Comparison of ENCODE assay signal across 23 cellular contexts in the genomic region with DNA sequence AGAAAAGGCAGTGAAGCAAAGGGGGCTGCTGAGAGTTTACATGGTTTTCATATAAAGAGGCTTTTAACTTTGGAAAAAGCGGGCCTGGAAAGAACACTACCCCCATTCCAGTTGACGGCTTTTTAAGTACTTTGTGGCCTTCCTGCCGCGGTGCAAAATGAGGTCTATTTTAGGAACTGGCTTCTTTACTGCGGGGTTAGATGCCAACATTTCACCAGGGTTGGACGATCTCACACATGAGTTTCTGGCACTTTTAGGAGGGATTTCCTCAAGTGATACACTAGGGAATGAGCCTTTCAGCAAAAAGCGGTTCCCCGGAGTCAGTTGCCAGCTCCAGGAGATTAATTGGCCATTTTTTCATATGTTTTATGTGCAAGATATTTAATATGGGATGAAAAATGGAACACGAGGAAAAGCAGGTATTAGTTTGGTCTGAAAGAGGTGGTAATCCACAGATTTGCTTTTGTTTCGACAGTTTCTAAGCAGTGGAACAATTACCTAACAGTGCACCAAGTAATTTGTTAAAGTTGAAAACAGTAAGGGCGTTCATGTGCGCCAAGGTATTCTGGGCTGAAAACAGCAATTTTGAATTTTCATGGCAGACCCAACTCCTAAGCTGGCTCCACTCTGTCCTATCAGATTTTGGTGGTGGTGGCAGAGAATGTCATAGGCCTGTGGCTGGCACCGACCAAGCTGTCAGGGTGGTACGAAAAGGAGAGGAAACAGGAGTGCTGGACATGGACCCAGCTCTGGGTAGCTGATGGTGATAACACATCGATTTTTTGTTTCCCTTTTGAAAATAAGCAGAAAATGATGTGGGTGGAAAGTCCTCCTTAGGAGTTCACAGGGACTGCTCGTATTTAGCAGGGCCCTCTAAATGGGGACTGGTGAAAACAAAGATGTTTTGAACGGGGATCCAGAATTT. TPM values are rescaled to one million over a fixed set of nuclear protein-coding genes. Genes with fewer than 3 reads are reported as not detected.
A peak's percentile ranks its signal among the peaks of the same experiment; 100 is the strongest.
DNase-seq lines count a peak whose midpoint lies in the region; ATAC-seq and TF ChIP-seq lines count a peak whose summit lies in the region.
"Had no signal": no experiment of that assay in that cellular context is flagged by ENCODE, and none has a peak within 500 bp of the region (broad histone marks: within the 10 kb centered on the region; RNA-seq: fewer than 3 reads in every experiment).

No MANE protein-coding gene starts in this region.

- no peaks in the 10 kb centered on the region for H3K36me3 ChIP-seq in body of pancreas (replicated peaks in 1 of 2; ENCODE audit: insufficient read depth in 1 of 2, low read depth in 2 of 2)
- peaks cover 0 to 31% (median 7%) of the 10 kb centered on the region in 9 donors for H3K36me3 ChIP-seq in heart right ventricle
- no peaks in the 10 kb centered on the region for H3K36me3 ChIP-seq in thoracic aorta
- H3K36me3 ChIP-seq in naive thymus-derived CD4-positive, alpha-beta T cell (ENCODE audit: control insufficient read depth in 2 of 3, insufficient read depth in 3 of 3, low read length in 3 of 3): peaks cover 0 to 27% (median 0%) of the 10 kb centered on the region in 3 experiments

- in situ Hi-C loops in GM13977 (cut with MboI; ENCODE audit: low pct_unique_long_range_greater_than_20kb, low sequenced_read_pairs, unreplicated experiment): no loop called here

- H3K36me3 Mint-ChIP-seq in nephron progenitor cell (ENCODE audit: low read depth) (peaks cover 17% of the 10 kb centered on the region), type B pancreatic cell (peaks cover 13% of the 10 kb centered on the region)
- peaks cover 0 to 51% (median 28%) of the 10 kb centered on the region in 5 donors for H3K36me3 Mint-ChIP-seq in naive thymus-derived CD4-positive, alpha-beta T cell

- POLR2A ChIA-PET in naive thymus-derived CD4-positive, alpha-beta T cell (lab: Charles Lee): no interaction called here

- H3K9me3 Mint-ChIP-seq in nephron progenitor cell (no peaks in the 10 kb centered on the region), type B pancreatic cell (no peaks in the 10 kb centered on the region)
- H3K9me3 Mint-ChIP-seq in naive thymus-derived CD4-positive, alpha-beta T cell: no peaks in the 10 kb centered on the region
- H3K9me3 Mint-ChIP-seq: activated T-cell treated with anti-CD3 and anti-CD28 coated beads, Interleukin-2, amount 50 U/mL, for 72 hours; HFFc6; stimulated activated naive CD8-positive, alpha-beta T cell treated with anti-CD3 and anti-CD28 coated beads, Interleukin-15, Interleukin-2, amounts not matched to agents 100 ng/mL and 50 ng/mL, for 24 hours had no signal

- intact Hi-C loops in body of pancreas (cut with DNase I) (no loop called here), heart right ventricle (cut with DNase I) (loop anchor here in 2 of 10 donors (5.0 kb wide), 2 partner anchors 53 to 62 kb away; no protein-coding TSS in a partner anchor)
- intact Hi-C loops in naive thymus-derived CD4-positive, alpha-beta T cell (cut with micrococcal nuclease): no loop called here

- TF ChIP-seq CTCF in body of pancreas (IDR thresholded peaks at IDR 0.05) (no peak), heart right ventricle (IDR thresholded peaks at IDR 0.05) (no peak), nephron progenitor cell (IDR thresholded peaks at IDR 0.05) (no peak), thoracic aorta (IDR thresholded peaks at IDR 0.05) (no peak), GM13977 (IDR thresholded peaks at IDR 0.05; ENCODE audit: extremely low read depth, insufficient read depth, missing control alignments) (no peak), type B pancreatic cell (conservative IDR thresholded peaks at IDR 0.05) (no peak)

- peaks cover 25% of the 10 kb centered on the region for H3K4me1 Mint-ChIP-seq in nephron progenitor cell
- H3K4me1 Mint-ChIP-seq in type B pancreatic cell (ENCODE audit: unreplicated experiment): peaks cover 12% of the 10 kb centered on the region
- peaks cover 0 to 16% (median 0%) of the 10 kb centered on the region in 7 donors for H3K4me1 Mint-ChIP-seq in naive thymus-derived CD4-positive, alpha-beta T cell

- H3K27me3 Mint-ChIP-seq in nephron progenitor cell (ENCODE audit: low read depth, poor library complexity) (peaks cover 11% of the 10 kb centered on the region), type B pancreatic cell (no peaks in the 10 kb centered on the region)
- H3K27me3 Mint-ChIP-seq in naive thymus-derived CD4-positive, alpha-beta T cell: no peaks in the 10 kb centered on the region
- H3K27me3 Mint-ChIP-seq: stimulated activated naive CD8-positive, alpha-beta T cell treated with anti-CD3 and anti-CD28 coated beads, Interleukin-15, Interleukin-2, amounts not matched to agents 100 ng/mL and 50 ng/mL, for 24 hours had no signal

- DNase-seq in body of pancreas (no peak), heart right ventricle (peak in 1 of 2 donors; percentile 41), nephron progenitor cell (no peak), thoracic aorta (ENCODE audit: low spot score) (no peak), GM13977 (ENCODE audit: low spot score) (no peak), GDM1 (lab: John Stamatoyannopoulos, UW) (no peak), type B pancreatic cell (ENCODE audit: extremely low spot score, unreplicated experiment) (no peak)
- DNase-seq in naive thymus-derived CD4-positive, alpha-beta T cell: no peak
- DNase-seq: activated naive CD4-positive, alpha-beta T cell treated with anti-CD3 and anti-CD28 coated beads, Interleukin-2, amount 50 U/mL, for 16 hours; activated T-cell treated with anti-CD3 and anti-CD28 coated beads, Interleukin-2, amount 50 U/mL, for 72 hours; DMS 273 treated with DMSO at 0.1 percent for 48 hours; effector memory CD4-positive, alpha-beta T cell; HFFc6; left colon; mucosa of descending colon; NCI-H1092; NCI-H2081; NCI-H510A; stimulated activated CD4-positive, alpha-beta T cell treated with anti-CD3 and anti-CD28 coated beads, Interleukin-4, amount 100 ng/mL, for 24 hours; T-helper 9 cell had no signal

- H3K27ac Mint-ChIP-seq in nephron progenitor cell (peak overlapping the region; percentile 39), type B pancreatic cell (no peak overlapping the region)
- H3K27ac Mint-ChIP-seq in naive thymus-derived CD4-positive, alpha-beta T cell: peak overlapping the region in 1 of 9 donors; percentile 46
- H3K27ac Mint-ChIP-seq: activated T-cell treated with anti-CD3 and anti-CD28 coated beads, Interleukin-2, amount 50 U/mL, for 72 hours; HFFc6; stimulated activated naive CD8-positive, alpha-beta T cell treated with anti-CD3 and anti-CD28 coated beads, Interleukin-15, Interleukin-2, amounts not matched to agents 100 ng/mL and 50 ng/mL, for 24 hours had no signal

- no peak for ATAC-seq in body of pancreas
- peak; percentile 61 to 84 (median 72) for ATAC-seq in heart right ventricle
- no peak for ATAC-seq in thoracic aorta (ENCODE audit: insufficient number of reproducible peaks, low FRiP score, low read depth)
- ATAC-seq in naive thymus-derived CD4-positive, alpha-beta T cell: no peak
- ATAC-seq: activated T-cell treated with anti-CD3 and anti-CD28 coated beads, Interleukin-2, amount 50 U/mL, for 72 hours; left colon; mucosa of descending colon; SK-N-SH treated with all-trans-retinoic acid at 6 μM for 48 hours had no signal

- H3K27me3 ChIP-seq in body of pancreas: no peaks in the 10 kb centered on the region
- no peaks in the 10 kb centered on the region for H3K27me3 ChIP-seq in heart right ventricle
- no peaks in the 10 kb centered on the region for H3K27me3 ChIP-seq in thoracic aorta (replicated peaks; ENCODE audit: insufficient read depth)
- no peaks in the 10 kb centered on the region for H3K27me3 ChIP-seq in naive thymus-derived CD4-positive, alpha-beta T cell (ENCODE audit: control insufficient read depth in 2 of 2, insufficient read depth in 2 of 2, low read length in 2 of 2)

- 67 to 71% methylated on average over 16 to 17 of the region's 17 CpGs for WGBS in body of pancreas, 2 donors
- 39 to 45% methylated on average over 17 of the region's 17 CpGs for whole genome bisulfite sequencing in heart right ventricle, 2 donors

- no peaks in the 10 kb centered on the region for H3K9me3 ChIP-seq in body of pancreas
- no peaks in the 10 kb centered on the region for H3K9me3 ChIP-seq in heart right ventricle
- no peaks in the 10 kb centered on the region for H3K9me3 ChIP-seq in thoracic aorta
- no peaks in the 10 kb centered on the region for H3K9me3 ChIP-seq in naive thymus-derived CD4-positive, alpha-beta T cell (ENCODE audit: control insufficient read depth in 2 of 3, low read length in 3 of 3)
- H3K9me3 ChIP-seq: mucosa of descending colon had no signal

- TF ChIP-seq POLR2A in body of pancreas (IDR thresholded peaks at IDR 0.05): no peak

- H3K4me1 ChIP-seq in body of pancreas (peaks cover 50% of the 10 kb centered on the region), heart right ventricle (peaks cover under 1 to 48% (median 20%) of the 10 kb centered on the region in 9 donors), thoracic aorta (ENCODE audit: control insufficient read depth in 1 of 2, low read depth in 2 of 2) (peaks cover 11 to 20% of the 10 kb centered on the region in 2 donors)
- no peaks in the 10 kb centered on the region for H3K4me1 ChIP-seq in naive thymus-derived CD4-positive, alpha-beta T cell (ENCODE audit: control insufficient read depth in 2 of 2, insufficient read depth in 2 of 2, low read length in 2 of 2)

- H3K27ac ChIP-seq in body of pancreas: peak overlapping the region in 3 of 4 donors; percentile 22 to 54 (median 40)
- H3K27ac ChIP-seq in heart right ventricle: peak overlapping the region in 9 of 10 donors; percentile 1 to 77 (median 61)
- H3K27ac ChIP-seq in thoracic aorta: peak overlapping the region in 1 of 2 donors; percentile 44
- no peak overlapping the region for H3K27ac ChIP-seq in naive thymus-derived CD4-positive, alpha-beta T cell (ENCODE audit: low read depth, low read length)

- H3K4me3 ChIP-seq in body of pancreas (no peak overlapping the region), heart right ventricle (no peak overlapping the region), thoracic aorta (peak overlapping the region; percentile 32)
- H3K4me3 ChIP-seq in naive thymus-derived CD4-positive, alpha-beta T cell (ENCODE audit: low read length): no peak overlapping the region
- H3K4me3 ChIP-seq: mucosa of descending colon, smooth muscle cell had no signal

- CTCF ChIA-PET in naive thymus-derived CD4-positive, alpha-beta T cell (lab: Charles Lee): no interaction called here

- H3K4me3 Mint-ChIP-seq in nephron progenitor cell: no peak overlapping the region
- H3K4me3 Mint-ChIP-seq in type B pancreatic cell: no peak overlapping the region
- H3K4me3 Mint-ChIP-seq in naive thymus-derived CD4-positive, alpha-beta T cell: no peak overlapping the region
- H3K4me3 Mint-ChIP-seq: activated T-cell treated with anti-CD3 and anti-CD28 coated beads, Interleukin-2, amount 50 U/mL, for 72 hours; HFFc6; stimulated activated naive CD8-positive, alpha-beta T cell treated with anti-CD3 and anti-CD28 coated beads, Interleukin-15, Interleukin-2, amounts not matched to agents 100 ng/mL and 50 ng/mL, for 24 hours had no signal

RNA-seq across cellular contexts. Expression of a gene that starts 55.6 kb away (rescaled TPM):
- total RNA-seq in body of pancreas: 10 to 100 TPM; 26.7 to 27.5 TPM
- 1 to 10 TPM; 3.0 to 5.7 (median 5.0) TPM for total RNA-seq in heart right ventricle
- 1 to 10 TPM; 1.0 to 1.9 TPM for polyA plus RNA-seq in heart right ventricle
- total RNA-seq in thoracic aorta: 1 to 10 TPM; 4.1 to 6.6 TPM
- 10.8 and 15.1 TPM in 2 replicates for total RNA-seq in type B pancreatic cell (ENCODE audit: low replicate concordance)
- total RNA-seq in naive thymus-derived CD4-positive, alpha-beta T cell: under 1 TPM; 0.13 to 0.93 (median 0.27) TPM
- polyA plus RNA-seq in naive thymus-derived CD4-positive, alpha-beta T cell: not detected

Comparison
In these comparisons a context has a peak if more than half of its experiments do, and no peak if none do; other contexts are left out.
1. ATAC-seq: peak in heart right ventricle (8 of 8); none in body of pancreas (single experiment), thoracic aorta (single experiment) and naive thymus-derived CD4-positive, alpha-beta T cell (single experiment).